ENCODE assay signal across 19 cellular contexts in the genomic region with DNA sequence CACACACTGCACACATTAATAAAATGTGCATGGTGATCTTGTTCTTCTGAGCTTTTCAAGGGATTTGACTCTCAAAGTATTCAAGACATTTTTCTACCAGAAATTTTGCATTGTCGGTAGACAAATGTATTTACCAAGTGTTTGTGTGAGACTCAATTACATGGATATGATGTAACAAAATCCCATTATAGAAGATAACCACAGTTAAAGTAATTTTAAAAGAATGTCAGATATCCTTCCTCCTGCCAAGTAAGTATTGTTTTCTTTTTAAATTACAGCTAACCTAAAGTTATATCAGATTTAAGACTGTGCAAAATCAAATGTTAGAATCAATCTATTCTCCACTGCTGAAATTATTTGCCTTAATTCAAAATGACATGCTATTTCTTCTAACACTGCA.
A peak's percentile ranks its signal among the peaks of the same experiment; 100 is the strongest.
DNase-seq lines count a peak whose midpoint lies in the region; ATAC-seq and TF ChIP-seq lines count a peak whose summit lies in the region.
"Had no signal": no experiment of that assay in that cellular context is flagged by ENCODE, and none has a peak within 500 bp of the region (broad histone marks: within the 10 kb centered on the region; RNA-seq: fewer than 3 reads in every experiment).

No MANE protein-coding gene starts in this region.

- no peaks in the 10 kb centered on the region for H3K4me1 ChIP-seq in adipocyte (ENCODE audit: control insufficient read depth, insufficient read depth, low read length)
- H3K4me1 ChIP-seq: BLaER1, HAP-1 had no signal

- no peak for TF ChIP-seq CTCF in astrocyte of the cerebellum (IDR thresholded peaks at IDR 0.05; ENCODE audit: low read depth, low read length, missing control alignments)
- no peak for TF ChIP-seq CTCF in chondrocyte (IDR thresholded peaks at IDR 0.05)

- H3K9me3 ChIP-seq in adipocyte (ENCODE audit: control insufficient read depth, low read length) = no peaks in the 10 kb centered on the region
- H3K9me3 ChIP-seq: BLaER1, Caco-2, HAP-1 had no signal

- H3K36me3 Mint-ChIP-seq in chondrocyte (ENCODE audit: low read depth) = no peaks in the 10 kb centered on the region
- H3K36me3 Mint-ChIP-seq: CD4-positive, CD25-positive, alpha-beta regulatory T cell; CD8-positive, alpha-beta T cell had no signal

- no peaks in the 10 kb centered on the region for H3K36me3 ChIP-seq in adipocyte (ENCODE audit: control insufficient read depth, insufficient read depth, low read length, severe bottlenecking)
- H3K36me3 ChIP-seq: BLaER1, HAP-1 had no signal

- H3K27me3 Mint-ChIP-seq in chondrocyte (ENCODE audit: low read depth) = peaks cover 2% of the 10 kb centered on the region
- H3K27me3 Mint-ChIP-seq: B cell; CD4-positive, CD25-positive, alpha-beta regulatory T cell had no signal

- no peak overlapping the region for H3K9ac ChIP-seq in adipocyte (ENCODE audit: low read length)
- H3K9ac ChIP-seq: BLaER1 had no signal

- H3K27ac Mint-ChIP-seq in chondrocyte (ENCODE audit: unreplicated experiment) = no peak overlapping the region
- H3K27ac Mint-ChIP-seq: B cell; CD4-positive, CD25-positive, alpha-beta regulatory T cell; CD8-positive, alpha-beta T cell; HFFc6 had no signal

- in situ Hi-C loops in astrocyte of the cerebellum (cut with HindIII; ENCODE audit: low sequenced_read_pairs) = no loop called here

- DNase-seq in adipocyte (ENCODE audit: low read depth) (peak; percentile 67), astrocyte of the cerebellum (ENCODE audit: low read depth) (peak; percentile 3), fibroblast of peridontal ligament (ENCODE audit: extremely low read depth) (peak; percentile 58), NCI-H2227 treated with DMSO at 0.1 percent for 48 hours (lab: John Stamatoyannopoulos, UW) (no peak), NCI-H526 (lab: John Stamatoyannopoulos, UW) (no peak), chondrocyte (ENCODE audit: low spot score) (no peak)
- DNase-seq: Caco-2; CD4-positive, CD25-positive, alpha-beta regulatory T cell; CD8-positive, alpha-beta T cell; DMS153; DMS79; EL; GF-D8; GOT3; HFFc6 had no signal

- H3K4me3 Mint-ChIP-seq in chondrocyte (ENCODE audit: unreplicated experiment) = no peak overlapping the region
- H3K4me3 Mint-ChIP-seq: B cell; CD4-positive, CD25-positive, alpha-beta regulatory T cell; CD8-positive, alpha-beta T cell; HFFc6 had no signal

- H3K4me3 ChIP-seq in adipocyte (ENCODE audit: low read length) = no peak overlapping the region
- no peak overlapping the region for H3K4me3 ChIP-seq in astrocyte of the cerebellum (ENCODE audit: low read depth, low read length)
- H3K4me3 ChIP-seq: BLaER1, HAP-1 had no signal

- H3K4me1 Mint-ChIP-seq in chondrocyte (ENCODE audit: low read depth) = no peaks in the 10 kb centered on the region
- H3K4me1 Mint-ChIP-seq: B cell; CD4-positive, CD25-positive, alpha-beta regulatory T cell had no signal

- ATAC-seq in GM18861 (IDR thresholded peaks at IDR 0.05; ENCODE audit: unreplicated experiment) = no peak
- ATAC-seq: CD8-positive, alpha-beta T cell had no signal

- peaks cover 14% of the 10 kb centered on the region for H3K9me3 Mint-ChIP-seq in chondrocyte (ENCODE audit: low read depth)

- no peaks in the 10 kb centered on the region for H3K27me3 ChIP-seq in adipocyte (replicated peaks; ENCODE audit: control insufficient read depth, insufficient read depth, low read length)
- H3K27me3 ChIP-seq: BLaER1 had no signal

Comparison
In these comparisons a context has a peak if more than half of its experiments do, and no peak if none do; other contexts are left out.
1. DNase-seq: peak in adipocyte (single experiment), astrocyte of the cerebellum (single experiment) and fibroblast of peridontal ligament (single experiment); none in NCI-H2227 treated with DMSO at 0.1 percent for 48 hours (single experiment), NCI-H526 (0 of 2) and chondrocyte (single experiment).